In genomic region chrX:74465424-74465823, GRCh38 we compare ENCODE assay signal across 1 cellular context.
TF ChIP-seq lines count a peak whose summit lies in the region.

No MANE protein-coding gene starts in this region.

TF ChIP-seq in HepG2, 621 proteins besides CTCF, POLR2A, EP300 and RAD21 (continued from another document):
- TF ChIP-seq ZBTB25 (CRISPR knock-in tag; IDR thresholded peaks at IDR 0.05) (no peak), WIZ (CRISPR knock-in tag; IDR thresholded peaks at IDR 0.05) (no peak), EZH2 (conservative IDR thresholded peaks at IDR 0.05; ENCODE audit: low read depth, low read length) (no peak)
- TF ChIP-seq, protein P1, sequence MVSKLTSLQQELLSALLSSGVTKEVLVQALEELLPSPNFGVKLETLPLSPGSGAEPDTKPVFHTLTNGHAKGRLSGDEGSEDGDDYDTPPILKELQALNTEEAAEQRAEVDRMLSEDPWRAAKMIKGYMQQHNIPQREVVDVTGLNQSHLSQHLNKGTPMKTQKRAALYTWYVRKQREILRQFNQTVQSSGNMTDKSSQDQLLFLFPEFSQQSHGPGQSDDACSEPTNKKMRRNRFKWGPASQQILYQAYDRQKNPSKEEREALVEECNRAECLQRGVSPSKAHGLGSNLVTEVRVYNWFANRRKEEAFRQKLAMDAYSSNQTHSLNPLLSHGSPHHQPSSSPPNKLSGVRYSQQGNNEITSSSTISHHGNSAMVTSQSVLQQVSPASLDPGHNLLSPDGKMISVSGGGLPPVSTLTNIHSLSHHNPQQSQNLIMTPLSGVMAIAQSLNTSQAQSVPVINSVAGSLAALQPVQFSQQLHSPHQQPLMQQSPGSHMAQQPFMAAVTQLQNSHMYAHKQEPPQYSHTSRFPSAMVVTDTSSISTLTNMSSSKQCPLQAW (CRISPR knock-in tag; IDR thresholded peaks at IDR 0.05): no peak
- TF ChIP-seq, protein P2, sequence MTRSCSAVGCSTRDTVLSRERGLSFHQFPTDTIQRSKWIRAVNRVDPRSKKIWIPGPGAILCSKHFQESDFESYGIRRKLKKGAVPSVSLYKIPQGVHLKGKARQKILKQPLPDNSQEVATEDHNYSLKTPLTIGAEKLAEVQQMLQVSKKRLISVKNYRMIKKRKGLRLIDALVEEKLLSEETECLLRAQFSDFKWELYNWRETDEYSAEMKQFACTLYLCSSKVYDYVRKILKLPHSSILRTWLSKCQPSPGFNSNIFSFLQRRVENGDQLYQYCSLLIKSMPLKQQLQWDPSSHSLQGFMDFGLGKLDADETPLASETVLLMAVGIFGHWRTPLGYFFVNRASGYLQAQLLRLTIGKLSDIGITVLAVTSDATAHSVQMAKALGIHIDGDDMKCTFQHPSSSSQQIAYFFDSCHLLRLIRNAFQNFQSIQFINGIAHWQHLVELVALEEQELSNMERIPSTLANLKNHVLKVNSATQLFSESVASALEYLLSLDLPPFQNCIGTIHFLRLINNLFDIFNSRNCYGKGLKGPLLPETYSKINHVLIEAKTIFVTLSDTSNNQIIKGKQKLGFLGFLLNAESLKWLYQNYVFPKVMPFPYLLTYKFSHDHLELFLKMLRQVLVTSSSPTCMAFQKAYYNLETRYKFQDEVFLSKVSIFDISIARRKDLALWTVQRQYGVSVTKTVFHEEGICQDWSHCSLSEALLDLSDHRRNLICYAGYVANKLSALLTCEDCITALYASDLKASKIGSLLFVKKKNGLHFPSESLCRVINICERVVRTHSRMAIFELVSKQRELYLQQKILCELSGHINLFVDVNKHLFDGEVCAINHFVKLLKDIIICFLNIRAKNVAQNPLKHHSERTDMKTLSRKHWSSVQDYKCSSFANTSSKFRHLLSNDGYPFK (CRISPR knock-in tag; IDR thresholded peaks at IDR 0.05; ENCODE audit: borderline replicate concordance): no peak
